In genomic region chr10:110498087-110498981, GRCh38 we compare ENCODE assay signal across 8 cellular contexts. TPM values are rescaled to one million over a fixed set of nuclear protein-coding genes. Genes with fewer than 3 reads are reported as not detected.
DNase-seq lines count a peak whose midpoint lies in the region; ATAC-seq and TF ChIP-seq lines count a peak whose summit lies in the region.

No MANE protein-coding gene starts in this region.

- H3K4me1 ChIP-seq in left lung = peaks cover 33 to 55% of the 10 kb centered on the region in 2 donors

- intact Hi-C loops in left lung (cut with DNase I) = no loop called here

- DNase-seq in COLO668 (lab: John Stamatoyannopoulos, UW; ENCODE audit: unreplicated experiment) = peak; percentile 77
- peak; percentile 43 for DNase-seq in HT-29 (ENCODE audit: low spot score)
- peak; percentile 51 to 73 for DNase-seq in cardiac fibroblast (ENCODE audit: low read depth in 2 of 2)
- peak; percentile 62 to 91 for DNase-seq in left lung
- peak in 2 of 3 experiments; percentile 37 to 58 for DNase-seq in stimulated activated CD4-positive, alpha-beta T cell treated with anti-CD3 and anti-CD28 coated beads, TNF-alpha, amount 100 ng/mL, for 24 hours (ENCODE audit: low read depth in 3 of 3)
- DNase-seq in NCI-H2107 treated with DMSO at 0.1 percent for 48 hours (lab: John Stamatoyannopoulos, UW; ENCODE audit: unreplicated experiment) = no peak

- H3K27ac ChIP-seq in VCaP = peak overlapping the region; percentile 65
- peak overlapping the region; percentile 22 to 94 for H3K27ac ChIP-seq in left lung

- H3K9me3 ChIP-seq in left lung = no peaks in the 10 kb centered on the region

- peak overlapping the region; percentile 82 to 83 for H3K4me3 ChIP-seq in cardiac fibroblast (replicated peaks in 1 of 2; ENCODE audit: low read depth in 2 of 2, low read length in 2 of 2)
- peak overlapping the region; percentile 51 to 64 for H3K4me3 ChIP-seq in left lung

- no peaks in the 10 kb centered on the region for H3K36me3 ChIP-seq in left lung

- TF ChIP-seq CTCF in VCaP (conservative IDR thresholded peaks at IDR 0.05) (peak; percentile 28), cardiac fibroblast (IDR thresholded peaks at IDR 0.05; ENCODE audit: low read depth, low read length) (no peak), left lung (IDR thresholded peaks at IDR 0.05) (no peak)

- ATAC-seq in GM21360 (IDR thresholded peaks at IDR 0.05; ENCODE audit: unreplicated experiment) (peak; percentile 20), left lung (peak; percentile 3)

- H3K27me3 ChIP-seq in left lung = peaks cover 0 to 24% of the 10 kb centered on the region in 2 donors

RNA-seq across cellular contexts. Expression of gene DUSP5, which starts 0.6 kb away (rescaled TPM):
- total RNA-seq in HT-29 (2014; rRNA removed; shearing (Covaris generic)) = 27.8 and 31.4 TPM in 2 replicates
- 10 to 100 TPM; 11.3 to 18.8 TPM for total RNA-seq in left lung
